In genomic region chr17:82332669-82333278, GRCh38 we compare ENCODE assay signal across 8 cellular contexts. TPM values are rescaled to one million over a fixed set of nuclear protein-coding genes. Genes with fewer than 3 reads are reported as not detected.
DNase-seq lines count a peak whose midpoint lies in the region; ATAC-seq and TF ChIP-seq lines count a peak whose summit lies in the region.

No MANE protein-coding gene starts in this region.

- H3K36me3 Mint-ChIP-seq in activated T-helper 17 cell treated with anti-CD3 and anti-CD28 coated beads, Interleukin-2, amount 50 U/mL, for 72 hours (ENCODE audit: low read depth), result no peaks in the 10 kb centered on the region
- no peaks in the 10 kb centered on the region for H3K36me3 Mint-ChIP-seq in progenitor cell of endocrine pancreas (ENCODE audit: insufficient read depth)

- no peak for TF ChIP-seq CTCF in BJ (IDR thresholded peaks at IDR 0.05; ENCODE audit: insufficient read depth, low read depth, low read length)
- TF ChIP-seq CTCF in heart left ventricle (IDR thresholded peaks at IDR 0.05), result no peak
- TF ChIP-seq CTCF in progenitor cell of endocrine pancreas (IDR thresholded peaks at IDR 0.05; ENCODE audit: unreplicated experiment), result no peak

- H3K27ac ChIP-seq in KOPT-K1 (ENCODE audit: low read depth, low read length, poor library complexity, severe bottlenecking) (peak overlapping the region; percentile 38), heart left ventricle (peak overlapping the region in 5 of 12 donors; percentile 5 to 90 (median 72))

- no peaks in the 10 kb centered on the region for H3K9me3 ChIP-seq in KOPT-K1 (ENCODE audit: insufficient read depth, low read length, poor library complexity, severe bottlenecking)
- no peaks in the 10 kb centered on the region for H3K9me3 ChIP-seq in heart left ventricle

- peak overlapping the region; percentile 41 for H3K27ac Mint-ChIP-seq in activated T-helper 17 cell treated with anti-CD3 and anti-CD28 coated beads, Interleukin-2, amount 50 U/mL, for 72 hours
- no peak overlapping the region for H3K27ac Mint-ChIP-seq in progenitor cell of endocrine pancreas

- peaks cover 3% of the 10 kb centered on the region for H3K27me3 Mint-ChIP-seq in activated T-helper 17 cell treated with anti-CD3 and anti-CD28 coated beads, Interleukin-2, amount 50 U/mL, for 72 hours
- peaks cover 44% of the 10 kb centered on the region for H3K27me3 Mint-ChIP-seq in progenitor cell of endocrine pancreas

- peak overlapping the region; percentile 64 for H3K4me3 ChIP-seq in BJ (ENCODE audit: low read depth, low read length)
- H3K4me3 ChIP-seq in heart left ventricle, result peak overlapping the region; percentile 25 to 73 (median 61)

- peak overlapping the region; percentile 88 for H3K4me3 Mint-ChIP-seq in activated T-helper 17 cell treated with anti-CD3 and anti-CD28 coated beads, Interleukin-2, amount 50 U/mL, for 72 hours
- peak overlapping the region; percentile 16 for H3K4me3 Mint-ChIP-seq in progenitor cell of endocrine pancreas (ENCODE audit: low read depth)

- no peak for DNase-seq in BJ (ENCODE audit: low read depth)
- peak in 3 of 5 donors; percentile 60 to 73 (median 69) for DNase-seq in heart left ventricle
- no peak for DNase-seq in progenitor cell of endocrine pancreas (ENCODE audit: low spot score, unreplicated experiment)
- no peak for DNase-seq in NCI-H446 treated with DMSO at 0.1 percent for 48 hours (lab: John Stamatoyannopoulos, UW)
- no peak for DNase-seq in putamen (ENCODE audit: low spot score)
- DNase-seq in stimulated activated CD8-positive, alpha-beta memory T cell treated with anti-CD3 and anti-CD28 coated beads, Interleukin-4, amount 100 ng/mL, for 48 hours, result no peak

- TF ChIP-seq POLR2A in heart left ventricle (IDR thresholded peaks at IDR 0.05), result no peak

- H3K27me3 ChIP-seq in BJ (ENCODE audit: control insufficient read depth, insufficient read depth, low read length) (0 out of 2 replicates have a peak, but pooled peaks cover 1% of the 10 kb centered on the region), heart left ventricle (peaks cover 0 to 33% (median 7%) of the 10 kb centered on the region in 9 donors)

- peak; percentile 64 for ATAC-seq in activated T-helper 17 cell treated with anti-CD3 and anti-CD28 coated beads, Interleukin-2, amount 50 U/mL, for 72 hours (replicated peaks)
- ATAC-seq in heart left ventricle, result peak in 3 of 4 donors; percentile 34 to 56 (median 35)

- no peaks in the 10 kb centered on the region for H3K9me3 Mint-ChIP-seq in activated T-helper 17 cell treated with anti-CD3 and anti-CD28 coated beads, Interleukin-2, amount 50 U/mL, for 72 hours
- H3K9me3 Mint-ChIP-seq in progenitor cell of endocrine pancreas (ENCODE audit: low read depth), result no peaks in the 10 kb centered on the region

- peaks cover 18% of the 10 kb centered on the region for H3K4me1 Mint-ChIP-seq in activated T-helper 17 cell treated with anti-CD3 and anti-CD28 coated beads, Interleukin-2, amount 50 U/mL, for 72 hours
- H3K4me1 Mint-ChIP-seq in progenitor cell of endocrine pancreas (ENCODE audit: low read depth), result peaks cover 10% of the 10 kb centered on the region

- CTCF ChIA-PET in BJ (lab: Yijun Ruan, JAX), result interaction anchor here (1.2 to 2.4 kb wide), 4 partner anchors 11 to 34 kb away, joined by 3 to 9 read pairs (median 7); no protein-coding TSS in a partner anchor

- H3K36me3 ChIP-seq in BJ (ENCODE audit: control insufficient read depth, insufficient read depth, low read length), result no peaks in the 10 kb centered on the region; the same call in 1 of the 2 replicates
- no peaks in the 10 kb centered on the region for H3K36me3 ChIP-seq in KOPT-K1 (ENCODE audit: insufficient read depth, low read length)
- peaks cover 0 to 10% (median 0%) of the 10 kb centered on the region in 9 donors for H3K36me3 ChIP-seq in heart left ventricle

- POLR2A ChIA-PET in BJ (lab: Charles Lee), result no interaction called here

- intact Hi-C loops in heart left ventricle (cut with DNase I), result no loop called here

- 9 to 31% (median 23%) methylated on average over 14 to 32 of the region's 32 CpGs for WGBS in heart left ventricle, 4 donors

- peaks cover 5 to 56% (median 32%) of the 10 kb centered on the region in 12 donors for H3K4me1 ChIP-seq in heart left ventricle

RNA-seq across cellular contexts. Expression of gene SECTM1, which starts 0.8 kb away (rescaled TPM):
- polyA plus RNA-seq in BJ (2011; rRNA removed) (18.9 and 34.4 TPM in 2 replicates), heart left ventricle (1 to 10 TPM; 2.3 to 3.4 TPM)
- 8.2 and 13.7 TPM in 2 replicates for polyA minus RNA-seq in BJ (2011; rRNA and poly(A)+ RNA removed)
- total RNA-seq in activated T-helper 17 cell treated with anti-CD3 and anti-CD28 coated beads, Interleukin-2, amount 50 U/mL, for 72 hours, result 10 to 100 TPM; 16.4 to 22.3 TPM
- total RNA-seq in heart left ventricle (10 to 100 TPM in 2 of 9 donors, 1 to 10 TPM in 7; 2.3 to 41.6 (median 3.5) TPM), progenitor cell of endocrine pancreas (not detected in 2 replicates)

RNA-seq across cellular contexts. Expression of gene CD7, which starts 15.4 kb away (rescaled TPM):
- polyA plus RNA-seq in BJ (2011; rRNA removed), result 0.06 and 0.22 TPM in 2 replicates
- polyA minus RNA-seq in BJ (2011; rRNA and poly(A)+ RNA removed), result 0.09 and 0.36 TPM in 2 replicates
- 100 to 1,000 TPM; 193 to 378 TPM for total RNA-seq in activated T-helper 17 cell treated with anti-CD3 and anti-CD28 coated beads, Interleukin-2, amount 50 U/mL, for 72 hours
- 1 to 10 TPM in 2 of 9 donors, under 1 TPM in 5, not detected in 2; 0.21 to 8.6 (median 0.42) TPM for total RNA-seq in heart left ventricle
- polyA plus RNA-seq in heart left ventricle, result under 1 TPM; 0.23 to 0.53 TPM
- 0.31 and 0.46 TPM in 2 replicates for total RNA-seq in progenitor cell of endocrine pancreas

RNA-seq across cellular contexts. Expression of gene TEX19, which starts 26.3 kb away (rescaled TPM):
- polyA plus RNA-seq in BJ (2011; rRNA removed) (0.06 TPM in 1 of 2 replicates, not detected in the other), heart left ventricle (not detected)
- not detected in 2 replicates for polyA minus RNA-seq in BJ (2011; rRNA and poly(A)+ RNA removed)
- under 1 TPM in 1 of 2 donors, not detected in 1; 0.28 TPM for total RNA-seq in activated T-helper 17 cell treated with anti-CD3 and anti-CD28 coated beads, Interleukin-2, amount 50 U/mL, for 72 hours
- total RNA-seq in heart left ventricle (not detected), progenitor cell of endocrine pancreas (0.24 TPM in 1 of 2 replicates, not detected in the other)

RNA-seq across cellular contexts. Expression of gene UTS2R, which starts 38.8 kb away (rescaled TPM):
- polyA plus RNA-seq in BJ (2011; rRNA removed) (not detected in 2 replicates), heart left ventricle (under 1 TPM; 0.11 TPM)
- not detected in 2 replicates for polyA minus RNA-seq in BJ (2011; rRNA and poly(A)+ RNA removed)
- total RNA-seq in activated T-helper 17 cell treated with anti-CD3 and anti-CD28 coated beads, Interleukin-2, amount 50 U/mL, for 72 hours, result under 1 TPM in 1 of 2 donors, not detected in 1; 0.45 TPM
- total RNA-seq in heart left ventricle (10 to 100 TPM in 1 of 9 donors, 1 to 10 TPM in 6, under 1 TPM in 2; 0.58 to 21.9 (median 1.7) TPM), progenitor cell of endocrine pancreas (0.22 TPM in 2 replicates)

RNA-seq across cellular contexts. Expression of gene CSNK1D, which starts 59.3 kb away (rescaled TPM):
- polyA plus RNA-seq in BJ (2011; rRNA removed) (57.6 and 118 TPM in 2 replicates), heart left ventricle (10 to 100 TPM; 47.5 to 88.1 TPM)
- 68.4 and 76.6 TPM in 2 replicates for polyA minus RNA-seq in BJ (2011; rRNA and poly(A)+ RNA removed)
- 100 to 1,000 TPM; 140 to 142 TPM for total RNA-seq in activated T-helper 17 cell treated with anti-CD3 and anti-CD28 coated beads, Interleukin-2, amount 50 U/mL, for 72 hours
- total RNA-seq in heart left ventricle (10 to 100 TPM; 38.4 to 83.9 (median 66.1) TPM), progenitor cell of endocrine pancreas (224 and 227 TPM in 2 replicates)

Comparison
In these comparisons a context has a peak if more than half of its experiments do, and no peak if none do; other contexts are left out.
1. DNase-seq: peak in heart left ventricle (3 of 5); none in BJ (single experiment), progenitor cell of endocrine pancreas (single experiment), NCI-H446 treated with DMSO at 0.1 percent for 48 hours (single experiment), putamen (single experiment) and stimulated activated CD8-positive, alpha-beta memory T cell treated with anti-CD3 and anti-CD28 coated beads, Interleukin-4, amount 100 ng/mL, for 48 hours (single experiment).
2. RNA of gene CD7, which starts 15.4 kb away (total RNA-seq): 193 to 378 TPM in activated T-helper 17 cell treated with anti-CD3 and anti-CD28 coated beads, Interleukin-2, amount 50 U/mL, for 72 hours; 0.31 to 0.46 TPM in progenitor cell of endocrine pancreas and 0.21 to 8.6 TPM in heart left ventricle; every median in the first group is over 10 times any median in the second.